In the genomic region with DNA sequence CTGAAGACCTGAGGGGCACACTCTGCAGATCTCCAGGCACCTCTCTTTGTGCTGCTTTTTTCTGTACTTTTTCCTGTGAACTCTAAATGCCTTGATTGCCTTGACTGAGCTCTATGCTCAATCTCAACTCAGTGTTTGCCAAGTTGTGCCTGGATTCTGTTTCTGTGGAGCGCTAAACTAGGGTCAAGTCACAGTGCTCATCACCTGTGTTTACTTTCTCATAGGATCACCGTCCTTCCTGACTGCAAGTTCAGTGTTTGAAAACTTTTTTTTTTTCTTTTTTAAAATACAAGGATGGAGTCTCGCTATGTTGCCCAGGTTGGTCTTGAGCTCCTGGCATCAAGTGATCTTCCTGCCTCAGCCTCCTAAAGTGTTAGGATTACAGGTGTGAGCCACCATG, we compare ENCODE assay signal across 1 cellular context.
A peak's percentile ranks its signal among the peaks of the same experiment; 100 is the strongest.
TF ChIP-seq lines count a peak whose summit lies in the region.

No MANE protein-coding gene starts in this region.

TF ChIP-seq in HepG2, 621 proteins besides CTCF, POLR2A, EP300 and RAD21 (continued from another document):
- TF ChIP-seq, protein P1, sequence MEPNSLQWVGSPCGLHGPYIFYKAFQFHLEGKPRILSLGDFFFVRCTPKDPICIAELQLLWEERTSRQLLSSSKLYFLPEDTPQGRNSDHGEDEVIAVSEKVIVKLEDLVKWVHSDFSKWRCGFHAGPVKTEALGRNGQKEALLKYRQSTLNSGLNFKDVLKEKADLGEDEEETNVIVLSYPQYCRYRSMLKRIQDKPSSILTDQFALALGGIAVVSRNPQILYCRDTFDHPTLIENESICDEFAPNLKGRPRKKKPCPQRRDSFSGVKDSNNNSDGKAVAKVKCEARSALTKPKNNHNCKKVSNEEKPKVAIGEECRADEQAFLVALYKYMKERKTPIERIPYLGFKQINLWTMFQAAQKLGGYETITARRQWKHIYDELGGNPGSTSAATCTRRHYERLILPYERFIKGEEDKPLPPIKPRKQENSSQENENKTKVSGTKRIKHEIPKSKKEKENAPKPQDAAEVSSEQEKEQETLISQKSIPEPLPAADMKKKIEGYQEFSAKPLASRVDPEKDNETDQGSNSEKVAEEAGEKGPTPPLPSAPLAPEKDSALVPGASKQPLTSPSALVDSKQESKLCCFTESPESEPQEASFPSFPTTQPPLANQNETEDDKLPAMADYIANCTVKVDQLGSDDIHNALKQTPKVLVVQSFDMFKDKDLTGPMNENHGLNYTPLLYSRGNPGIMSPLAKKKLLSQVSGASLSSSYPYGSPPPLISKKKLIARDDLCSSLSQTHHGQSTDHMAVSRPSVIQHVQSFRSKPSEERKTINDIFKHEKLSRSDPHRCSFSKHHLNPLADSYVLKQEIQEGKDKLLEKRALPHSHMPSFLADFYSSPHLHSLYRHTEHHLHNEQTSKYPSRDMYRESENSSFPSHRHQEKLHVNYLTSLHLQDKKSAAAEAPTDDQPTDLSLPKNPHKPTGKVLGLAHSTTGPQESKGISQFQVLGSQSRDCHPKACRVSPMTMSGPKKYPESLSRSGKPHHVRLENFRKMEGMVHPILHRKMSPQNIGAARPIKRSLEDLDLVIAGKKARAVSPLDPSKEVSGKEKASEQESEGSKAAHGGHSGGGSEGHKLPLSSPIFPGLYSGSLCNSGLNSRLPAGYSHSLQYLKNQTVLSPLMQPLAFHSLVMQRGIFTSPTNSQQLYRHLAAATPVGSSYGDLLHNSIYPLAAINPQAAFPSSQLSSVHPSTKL (CRISPR knock-in tag; IDR thresholded peaks at IDR 0.05): no peak
- TF ChIP-seq, protein P2, sequence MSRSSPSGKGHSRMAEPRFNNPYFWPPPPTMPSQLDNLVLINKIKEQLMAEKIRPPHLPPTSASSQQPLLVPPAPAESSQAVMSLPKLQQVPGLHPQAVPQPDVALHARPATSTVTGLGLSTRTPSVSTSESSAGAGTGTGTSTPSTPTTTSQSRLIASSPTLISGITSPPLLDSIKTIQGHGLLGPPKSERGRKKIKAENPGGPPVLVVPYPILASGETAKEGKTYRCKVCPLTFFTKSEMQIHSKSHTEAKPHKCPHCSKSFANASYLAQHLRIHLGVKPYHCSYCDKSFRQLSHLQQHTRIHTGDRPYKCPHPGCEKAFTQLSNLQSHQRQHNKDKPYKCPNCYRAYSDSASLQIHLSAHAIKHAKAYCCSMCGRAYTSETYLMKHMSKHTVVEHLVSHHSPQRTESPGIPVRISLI (CRISPR knock-in tag; IDR thresholded peaks at IDR 0.05; ENCODE audit: borderline replicate concordance): peak; percentile 67; the same call in 1 of the 2 replicates
- TF ChIP-seq FOXJ3 (CRISPR knock-in tag; IDR thresholded peaks at IDR 0.05; ENCODE audit: borderline replicate concordance) (peak; percentile 57; the same call in 1 of the 2 replicates), ZBTB8A (CRISPR knock-in tag; IDR thresholded peaks at IDR 0.05; ENCODE audit: borderline replicate concordance, low read depth) (no peak), THAP11 (CRISPR knock-in tag; IDR thresholded peaks at IDR 0.05) (no peak), TBP (CRISPR knock-in tag; IDR thresholded peaks at IDR 0.05) (no peak), ZIK1 (CRISPR knock-in tag; IDR thresholded peaks at IDR 0.05; ENCODE audit: borderline replicate concordance, low read depth) (no peak), SSRP1 (CRISPR knock-in tag; IDR thresholded peaks at IDR 0.05) (no peak), ZNF614 (CRISPR knock-in tag; IDR thresholded peaks at IDR 0.05; ENCODE audit: borderline replicate concordance) (no peak), PAF1 (CRISPR knock-in tag; IDR thresholded peaks at IDR 0.05) (no peak), ZMYM2 (CRISPR knock-in tag; IDR thresholded peaks at IDR 0.05) (no peak), POGZ (CRISPR knock-in tag; IDR thresholded peaks at IDR 0.05) (peak; percentile 65), FOSL1 (CRISPR knock-in tag; IDR thresholded peaks at IDR 0.05; ENCODE audit: borderline replicate concordance) (no peak), ZNF260 (CRISPR knock-in tag; IDR thresholded peaks at IDR 0.05; ENCODE audit: borderline replicate concordance, low read depth) (no peak), NPAS2 (CRISPR knock-in tag; IDR thresholded peaks at IDR 0.05; ENCODE audit: borderline replicate concordance) (no peak), ZNF780A (CRISPR knock-in tag; IDR thresholded peaks at IDR 0.05) (no peak), KLF12 (CRISPR knock-in tag; IDR thresholded peaks at IDR 0.05; ENCODE audit: borderline replicate concordance) (no peak), HOXA3 (CRISPR knock-in tag; IDR thresholded peaks at IDR 0.05) (peak; percentile 27; the same call in 1 of the 2 replicates)
- TF ChIP-seq, protein P3, sequence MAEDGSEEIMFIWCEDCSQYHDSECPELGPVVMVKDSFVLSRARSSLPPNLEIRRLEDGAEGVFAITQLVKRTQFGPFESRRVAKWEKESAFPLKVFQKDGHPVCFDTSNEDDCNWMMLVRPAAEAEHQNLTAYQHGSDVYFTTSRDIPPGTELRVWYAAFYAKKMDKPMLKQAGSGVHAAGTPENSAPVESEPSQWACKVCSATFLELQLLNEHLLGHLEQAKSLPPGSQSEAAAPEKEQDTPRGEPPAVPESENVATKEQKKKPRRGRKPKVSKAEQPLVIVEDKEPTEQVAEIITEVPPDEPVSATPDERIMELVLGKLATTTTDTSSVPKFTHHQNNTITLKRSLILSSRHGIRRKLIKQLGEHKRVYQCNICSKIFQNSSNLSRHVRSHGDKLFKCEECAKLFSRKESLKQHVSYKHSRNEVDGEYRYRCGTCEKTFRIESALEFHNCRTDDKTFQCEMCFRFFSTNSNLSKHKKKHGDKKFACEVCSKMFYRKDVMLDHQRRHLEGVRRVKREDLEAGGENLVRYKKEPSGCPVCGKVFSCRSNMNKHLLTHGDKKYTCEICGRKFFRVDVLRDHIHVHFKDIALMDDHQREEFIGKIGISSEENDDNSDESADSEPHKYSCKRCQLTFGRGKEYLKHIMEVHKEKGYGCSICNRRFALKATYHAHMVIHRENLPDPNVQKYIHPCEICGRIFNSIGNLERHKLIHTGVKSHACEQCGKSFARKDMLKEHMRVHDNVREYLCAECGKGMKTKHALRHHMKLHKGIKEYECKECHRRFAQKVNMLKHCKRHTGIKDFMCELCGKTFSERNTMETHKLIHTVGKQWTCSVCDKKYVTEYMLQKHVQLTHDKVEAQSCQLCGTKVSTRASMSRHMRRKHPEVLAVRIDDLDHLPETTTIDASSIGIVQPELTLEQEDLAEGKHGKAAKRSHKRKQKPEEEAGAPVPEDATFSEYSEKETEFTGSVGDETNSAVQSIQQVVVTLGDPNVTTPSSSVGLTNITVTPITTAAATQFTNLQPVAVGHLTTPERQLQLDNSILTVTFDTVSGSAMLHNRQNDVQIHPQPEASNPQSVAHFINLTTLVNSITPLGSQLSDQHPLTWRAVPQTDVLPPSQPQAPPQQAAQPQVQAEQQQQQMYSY (CRISPR knock-in tag; IDR thresholded peaks at IDR 0.05): no peak
- TF ChIP-seq, protein P4, sequence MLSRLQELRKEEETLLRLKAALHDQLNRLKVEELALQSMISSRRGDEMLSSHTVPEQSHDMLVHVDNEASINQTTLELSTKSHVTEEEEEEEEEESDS (CRISPR knock-in tag; IDR thresholded peaks at IDR 0.05; ENCODE audit: borderline replicate concordance): no peak
- TF ChIP-seq, protein P5, sequence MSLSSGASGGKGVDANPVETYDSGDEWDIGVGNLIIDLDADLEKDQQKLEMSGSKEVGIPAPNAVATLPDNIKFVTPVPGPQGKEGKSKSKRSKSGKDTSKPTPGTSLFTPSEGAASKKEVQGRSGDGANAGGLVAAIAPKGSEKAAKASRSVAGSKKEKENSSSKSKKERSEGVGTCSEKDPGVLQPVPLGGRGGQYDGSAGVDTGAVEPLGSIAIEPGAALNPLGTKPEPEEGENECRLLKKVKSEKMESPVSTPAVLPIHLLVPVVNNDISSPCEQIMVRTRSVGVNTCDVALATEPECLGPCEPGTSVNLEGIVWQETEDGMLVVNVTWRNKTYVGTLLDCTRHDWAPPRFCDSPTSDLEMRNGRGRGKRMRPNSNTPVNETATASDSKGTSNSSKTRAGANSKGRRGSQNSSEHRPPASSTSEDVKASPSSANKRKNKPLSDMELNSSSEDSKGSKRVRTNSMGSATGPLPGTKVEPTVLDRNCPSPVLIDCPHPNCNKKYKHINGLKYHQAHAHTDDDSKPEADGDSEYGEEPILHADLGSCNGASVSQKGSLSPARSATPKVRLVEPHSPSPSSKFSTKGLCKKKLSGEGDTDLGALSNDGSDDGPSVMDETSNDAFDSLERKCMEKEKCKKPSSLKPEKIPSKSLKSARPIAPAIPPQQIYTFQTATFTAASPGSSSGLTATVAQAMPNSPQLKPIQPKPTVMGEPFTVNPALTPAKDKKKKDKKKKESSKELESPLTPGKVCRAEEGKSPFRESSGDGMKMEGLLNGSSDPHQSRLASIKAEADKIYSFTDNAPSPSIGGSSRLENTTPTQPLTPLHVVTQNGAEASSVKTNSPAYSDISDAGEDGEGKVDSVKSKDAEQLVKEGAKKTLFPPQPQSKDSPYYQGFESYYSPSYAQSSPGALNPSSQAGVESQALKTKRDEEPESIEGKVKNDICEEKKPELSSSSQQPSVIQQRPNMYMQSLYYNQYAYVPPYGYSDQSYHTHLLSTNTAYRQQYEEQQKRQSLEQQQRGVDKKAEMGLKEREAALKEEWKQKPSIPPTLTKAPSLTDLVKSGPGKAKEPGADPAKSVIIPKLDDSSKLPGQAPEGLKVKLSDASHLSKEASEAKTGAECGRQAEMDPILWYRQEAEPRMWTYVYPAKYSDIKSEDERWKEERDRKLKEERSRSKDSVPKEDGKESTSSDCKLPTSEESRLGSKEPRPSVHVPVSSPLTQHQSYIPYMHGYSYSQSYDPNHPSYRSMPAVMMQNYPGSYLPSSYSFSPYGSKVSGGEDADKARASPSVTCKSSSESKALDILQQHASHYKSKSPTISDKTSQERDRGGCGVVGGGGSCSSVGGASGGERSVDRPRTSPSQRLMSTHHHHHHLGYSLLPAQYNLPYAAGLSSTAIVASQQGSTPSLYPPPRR (CRISPR knock-in tag; IDR thresholded peaks at IDR 0.05; ENCODE audit: borderline replicate concordance): no peak
- TF ChIP-seq, protein P6, sequence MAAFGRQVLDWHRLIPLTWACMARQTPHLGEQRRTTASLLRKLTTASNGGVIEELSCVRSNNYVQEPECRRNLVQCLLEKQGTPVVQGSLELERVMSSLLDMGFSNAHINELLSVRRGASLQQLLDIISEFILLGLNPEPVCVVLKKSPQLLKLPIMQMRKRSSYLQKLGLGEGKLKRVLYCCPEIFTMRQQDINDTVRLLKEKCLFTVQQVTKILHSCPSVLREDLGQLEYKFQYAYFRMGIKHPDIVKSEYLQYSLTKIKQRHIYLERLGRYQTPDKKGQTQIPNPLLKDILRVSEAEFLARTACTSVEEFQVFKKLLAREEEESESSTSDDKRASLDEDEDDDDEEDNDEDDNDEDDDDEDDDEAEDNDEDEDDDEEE (CRISPR knock-in tag; IDR thresholded peaks at IDR 0.05): no peak
- TF ChIP-seq, protein P7, sequence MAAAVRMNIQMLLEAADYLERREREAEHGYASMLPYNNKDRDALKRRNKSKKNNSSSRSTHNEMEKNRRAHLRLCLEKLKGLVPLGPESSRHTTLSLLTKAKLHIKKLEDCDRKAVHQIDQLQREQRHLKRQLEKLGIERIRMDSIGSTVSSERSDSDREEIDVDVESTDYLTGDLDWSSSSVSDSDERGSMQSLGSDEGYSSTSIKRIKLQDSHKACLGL (CRISPR knock-in tag; IDR thresholded peaks at IDR 0.05): no peak
- TF ChIP-seq, protein P8, sequence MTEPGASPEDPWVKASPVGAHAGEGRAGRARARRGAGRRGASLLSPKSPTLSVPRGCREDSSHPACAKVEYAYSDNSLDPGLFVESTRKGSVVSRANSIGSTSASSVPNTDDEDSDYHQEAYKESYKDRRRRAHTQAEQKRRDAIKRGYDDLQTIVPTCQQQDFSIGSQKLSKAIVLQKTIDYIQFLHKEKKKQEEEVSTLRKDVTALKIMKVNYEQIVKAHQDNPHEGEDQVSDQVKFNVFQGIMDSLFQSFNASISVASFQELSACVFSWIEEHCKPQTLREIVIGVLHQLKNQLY (CRISPR knock-in tag; IDR thresholded peaks at IDR 0.05): no peak
